21 cellular contexts compared by ENCODE assay signal in genomic region chr6:100803264-100803663, GRCh38.
DNase-seq lines count a peak whose midpoint lies in the region; ATAC-seq and TF ChIP-seq lines count a peak whose summit lies in the region.
"Had no signal": no experiment of that assay in that cellular context is flagged by ENCODE, and none has a peak within 500 bp of the region (broad histone marks: within the 10 kb centered on the region; RNA-seq: fewer than 3 reads in every experiment).

No MANE protein-coding gene starts in this region.

- peaks cover 39% of the 10 kb centered on the region for H3K36me3 Mint-ChIP-seq in CD4-positive, CD25-positive, alpha-beta regulatory T cell
- H3K36me3 Mint-ChIP-seq in activated T-cell treated with anti-CD3 and anti-CD28 coated beads, Interleukin-2, amount 50 U/mL, for 24 hours (ENCODE audit: low read depth): peaks cover 65% of the 10 kb centered on the region

- no peaks in the 10 kb centered on the region for H3K27me3 ChIP-seq in CD4-positive, CD25-positive, alpha-beta regulatory T cell (ENCODE audit: control insufficient read depth, insufficient read depth, low read length)
- H3K27me3 ChIP-seq in kidney epithelial cell (ENCODE audit: control insufficient read depth, insufficient read depth, low read length): no peaks in the 10 kb centered on the region
- H3K27me3 ChIP-seq: adrenal gland, heart left ventricle, stomach, upper lobe of left lung had no signal

- H3K27ac Mint-ChIP-seq in CD4-positive, CD25-positive, alpha-beta regulatory T cell: peak overlapping the region in 2 of 3 donors; percentile 56 to 59
- H3K27ac Mint-ChIP-seq in activated T-cell treated with anti-CD3 and anti-CD28 coated beads, Interleukin-2, amount 50 U/mL, for 24 hours: no peak overlapping the region

- no peak for DNase-seq in CD4-positive, CD25-positive, alpha-beta regulatory T cell
- peak; percentile 39 for DNase-seq in G401 (ENCODE audit: low spot score)
- peak; percentile 31 for DNase-seq in OCI-M1 (lab: John Stamatoyannopoulos, UW)
- peak; percentile 7 for DNase-seq in kidney epithelial cell (ENCODE audit: low read depth)
- no peak for DNase-seq in NCI-H1417 treated with DMSO at 0.1 percent for 48 hours (lab: John Stamatoyannopoulos, UW)
- no peak for DNase-seq in HEK293T (ENCODE audit: extremely low spot score)
- no peak for DNase-seq in activated T-cell treated with anti-CD3 and anti-CD28 coated beads, Interleukin-2, amount 50 U/mL, for 24 hours
- DNase-seq: activated CD4-positive, alpha-beta T cell treated with anti-CD3 and anti-CD28 coated beads, Interleukin-2, amount 50 U/mL, for 4 hours; activated gamma-delta T cell; adrenal gland; cortex of kidney; GM23248; heart left ventricle; NCI-H187 treated with DMSO at 0.1 percent for 48 hours; NCI-H524; SIG-M5; stimulated activated CD4-positive, alpha-beta T cell treated with anti-CD3 and anti-CD28 coated beads, Interleukin-4, amount 100 ng/mL, for 4 hours; stomach; upper lobe of left lung had no signal

- no peaks in the 10 kb centered on the region for H3K9me3 Mint-ChIP-seq in CD4-positive, CD25-positive, alpha-beta regulatory T cell
- no peaks in the 10 kb centered on the region for H3K9me3 Mint-ChIP-seq in activated T-cell treated with anti-CD3 and anti-CD28 coated beads, Interleukin-2, amount 50 U/mL, for 24 hours

- peaks cover 18% of the 10 kb centered on the region for H3K36me3 ChIP-seq in CD4-positive, CD25-positive, alpha-beta regulatory T cell (ENCODE audit: control insufficient read depth, insufficient read depth, low read length)
- H3K36me3 ChIP-seq in kidney epithelial cell (ENCODE audit: control insufficient read depth, insufficient read depth, low read length): no peaks in the 10 kb centered on the region
- H3K36me3 ChIP-seq: adrenal gland had no signal

- no peak overlapping the region for H3K4me3 ChIP-seq in CD4-positive, CD25-positive, alpha-beta regulatory T cell (ENCODE audit: low read depth, low read length)
- no peak overlapping the region for H3K4me3 ChIP-seq in kidney epithelial cell (ENCODE audit: low read depth, low read length)
- H3K4me3 ChIP-seq: adrenal gland, GM23248, heart left ventricle, stomach, upper lobe of left lung had no signal

- CTCF ChIA-PET in HEK293T (lab: Yijun Ruan, JAX): no interaction called here

- no peak for TF ChIP-seq CTCF in kidney epithelial cell (IDR thresholded peaks at IDR 0.05; ENCODE audit: insufficient read depth, low read length, poor library complexity, severe bottlenecking)

- H3K27me3 Mint-ChIP-seq in CD4-positive, CD25-positive, alpha-beta regulatory T cell: no peaks in the 10 kb centered on the region
- no peaks in the 10 kb centered on the region for H3K27me3 Mint-ChIP-seq in activated T-cell treated with anti-CD3 and anti-CD28 coated beads, Interleukin-2, amount 50 U/mL, for 24 hours

- H3K27ac ChIP-seq in CD4-positive, CD25-positive, alpha-beta regulatory T cell (ENCODE audit: insufficient read depth, low read length, poor library complexity, severe bottlenecking): no peak overlapping the region
- H3K27ac ChIP-seq: adrenal gland, GM23248, heart left ventricle, HL-60, stomach, upper lobe of left lung had no signal

- POLR2A ChIA-PET in HEK293T (lab: Yijun Ruan, JAX): no interaction called here

- H3K9me3 ChIP-seq in CD4-positive, CD25-positive, alpha-beta regulatory T cell (ENCODE audit: control insufficient read depth in 2 of 2, low read length in 2 of 2): no peaks in the 10 kb centered on the region
- H3K9me3 ChIP-seq: adrenal gland, heart left ventricle, stomach, upper lobe of left lung had no signal

- peaks cover 6 to 23% (median 14%) of the 10 kb centered on the region in 4 donors for H3K4me1 Mint-ChIP-seq in CD4-positive, CD25-positive, alpha-beta regulatory T cell
- peaks cover 3% of the 10 kb centered on the region for H3K4me1 Mint-ChIP-seq in activated T-cell treated with anti-CD3 and anti-CD28 coated beads, Interleukin-2, amount 50 U/mL, for 24 hours (ENCODE audit: low read depth)

- H3K4me3 Mint-ChIP-seq in CD4-positive, CD25-positive, alpha-beta regulatory T cell: no peak overlapping the region
- H3K4me3 Mint-ChIP-seq in activated T-cell treated with anti-CD3 and anti-CD28 coated beads, Interleukin-2, amount 50 U/mL, for 24 hours: no peak overlapping the region

- H3K4me1 ChIP-seq in CD4-positive, CD25-positive, alpha-beta regulatory T cell (ENCODE audit: control insufficient read depth, insufficient read depth, low read length, poor library complexity, severe bottlenecking): no peaks in the 10 kb centered on the region
- H3K4me1 ChIP-seq: adrenal gland had no signal

- ATAC-seq in CD4-positive, CD25-positive, alpha-beta regulatory T cell (ENCODE audit: low read depth in 2 of 2): no peak
- no peak for ATAC-seq in GM18861 (IDR thresholded peaks at IDR 0.05; ENCODE audit: unreplicated experiment)
- ATAC-seq: heart left ventricle had no signal

- in situ Hi-C loops in G401 (cut with HindIII; ENCODE audit: low sequenced_read_pairs): no loop called here

TF ChIP-seq in HEK293T, 16 proteins besides CTCF, POLR2A, EP300 and RAD21:
- no peak for TF ChIP-seq ZNF384 (IDR thresholded peaks at IDR 0.05)
- TF ChIP-seq TARDBP (IDR thresholded peaks at IDR 0.05): no peak
TF ChIP-seq in HEK293T: peak in this region for 0.

Comparison
In these comparisons a context has a peak if more than half of its experiments do, and no peak if none do; other contexts are left out.
1. DNase-seq: peak in G401 (single experiment), OCI-M1 (single experiment) and kidney epithelial cell (single experiment); none in CD4-positive, CD25-positive, alpha-beta regulatory T cell (0 of 3), NCI-H1417 treated with DMSO at 0.1 percent for 48 hours (single experiment), HEK293T (single experiment) and activated T-cell treated with anti-CD3 and anti-CD28 coated beads, Interleukin-2, amount 50 U/mL, for 24 hours (single experiment).